Comparison of ENCODE assay signal across 8 cellular contexts in genomic region chr4:110088670-110089069, GRCh38.
DNase-seq lines count a peak whose midpoint lies in the region; ATAC-seq and TF ChIP-seq lines count a peak whose summit lies in the region.

No MANE protein-coding gene starts in this region.

- H4K5ac ChIP-seq in H9 (ENCODE audit: insufficient read length, low read depth, low read length): no peak overlapping the region

- H3K4me3 Mint-ChIP-seq in H9 (no peak overlapping the region), mesothelial cell of epicardium (no peak overlapping the region)

- H2BK120ac ChIP-seq in H9 (ENCODE audit: low read depth, low read length, poor library complexity, severe bottlenecking): no peak overlapping the region

- no peaks in the 10 kb centered on the region for H3K27me3 ChIP-seq in H9 (ENCODE audit: insufficient read depth, low read length)
- no peaks in the 10 kb centered on the region for H3K27me3 ChIP-seq in OCI-LY1 (ENCODE audit: insufficient read depth, low read length)

- H3K9me2 ChIP-seq in OCI-LY1 (ENCODE audit: low read depth, low read length): no peaks in the 10 kb centered on the region

- TF ChIP-seq CTCF in H9 (conservative IDR thresholded peaks at IDR 0.05) (no peak), OCI-LY1 (IDR thresholded peaks at IDR 0.05; ENCODE audit: low read length) (no peak), mesothelial cell of epicardium (IDR thresholded peaks at IDR 0.05; ENCODE audit: unreplicated experiment) (no peak)

- no peaks in the 10 kb centered on the region for H3K23me2 ChIP-seq in H9 (ENCODE audit: insufficient read length, low read depth, low read length, poor library complexity, severe bottlenecking)

- peak; percentile 56 for ATAC-seq in GM18505 (IDR thresholded peaks at IDR 0.05; ENCODE audit: unreplicated experiment)

- H3K4me1 ChIP-seq in H9 (ENCODE audit: insufficient read depth, low read length) (peaks cover 8% of the 10 kb centered on the region), OCI-LY1 (ENCODE audit: insufficient read depth, low read length, severe bottlenecking) (peaks cover 40% of the 10 kb centered on the region)

- H2BK12ac ChIP-seq in H9 (ENCODE audit: insufficient read length, low read depth, low read length): no peak overlapping the region

- H3K14ac ChIP-seq in H9 (ENCODE audit: insufficient read depth, low read length): no peak overlapping the region

- peak overlapping the region; percentile 27 for H3K9ac ChIP-seq in H9 (ENCODE audit: extremely low read depth, insufficient read length, low read length)
- H3K9ac ChIP-seq in OCI-LY1 (ENCODE audit: low read length): peak overlapping the region; percentile 13; the same call in 1 of the 2 replicates

- no peak for TF ChIP-seq POLR2A in GM18505 (IDR thresholded peaks at IDR 0.05; ENCODE audit: borderline replicate concordance, extremely low read depth, insufficient read depth, insufficient read length)

- H3K4me2 ChIP-seq in H9 (ENCODE audit: insufficient read depth, insufficient read length, low read length): no peak overlapping the region
- H3K4me2 ChIP-seq in OCI-LY1 (ENCODE audit: low read length): peak overlapping the region; percentile 26; the same call in 1 of the 2 replicates

- no peak overlapping the region for H2BK15ac ChIP-seq in H9 (ENCODE audit: low read depth, low read length)

- H3K36me3 Mint-ChIP-seq in H9 (ENCODE audit: insufficient read depth in 1 of 3, low read depth in 3 of 3) (peaks cover 7 to 21% (median 14%) of the 10 kb centered on the region in 3 experiments), mesothelial cell of epicardium (peaks cover 5% of the 10 kb centered on the region)

- H3T11ph ChIP-seq in H9 (ENCODE audit: low read length): peak overlapping the region; percentile 36

- no peaks in the 10 kb centered on the region for H3K79me1 ChIP-seq in H9 (ENCODE audit: insufficient read depth, low read depth, low read length, poor library complexity, severe bottlenecking)

- no peak overlapping the region for H3K56ac ChIP-seq in H9 (ENCODE audit: insufficient read length, low read depth, low read length)

- no CpG with 5 or more reads among the region's 4 CpGs for WGBS in H9 (ENCODE audit: extremely low coverage, insufficient read length, low lambda C conversion rate)

- no peaks in the 10 kb centered on the region; the same call in 1 of the 2 replicates for H3F3A ChIP-seq in OCI-LY1 (ENCODE audit: insufficient read depth, low read length)

- H3K27ac Mint-ChIP-seq in H9 (peak overlapping the region; percentile 57 to 91 (median 84)), mesothelial cell of epicardium (no peak overlapping the region)

- H2AFZ ChIP-seq in H9 (ENCODE audit: low read length): no peak overlapping the region
- H2AFZ ChIP-seq in OCI-LY1 (ENCODE audit: low read length): no peak overlapping the region

- no peaks in the 10 kb centered on the region for H3K9me3 ChIP-seq in H9 (ENCODE audit: control insufficient read depth, low read depth, low read length)
- H3K9me3 ChIP-seq in OCI-LY1 (ENCODE audit: low read length): no peaks in the 10 kb centered on the region

- no peak overlapping the region for H2BK20ac ChIP-seq in H9 (ENCODE audit: low read depth, low read length, poor library complexity, severe bottlenecking)

- H3K4me1 Mint-ChIP-seq in H9 (peaks cover 27 to 40% of the 10 kb centered on the region in 2 experiments), mesothelial cell of epicardium (peaks cover 51% of the 10 kb centered on the region)

- H3K4ac ChIP-seq in H9 (ENCODE audit: low read depth, low read length): no peak overlapping the region

- H4K91ac ChIP-seq in H9 (ENCODE audit: insufficient read length, low read depth, low read length): no peak overlapping the region

- H3K36me3 ChIP-seq in OCI-LY1 (ENCODE audit: insufficient read depth, low read length): peaks cover 13% of the 10 kb centered on the region; the same call in 1 of the 2 replicates

- H3K79me2 ChIP-seq in H9 (ENCODE audit: insufficient read depth, low read length) (no peaks in the 10 kb centered on the region), OCI-LY1 (ENCODE audit: insufficient read depth, low read length) (no peaks in the 10 kb centered on the region)

- H3K9me3 Mint-ChIP-seq in H9 (peaks cover 5 to 6% of the 10 kb centered on the region in 2 experiments; a peak in 3 of 5 replicates), mesothelial cell of epicardium (no peaks in the 10 kb centered on the region)

- no peak overlapping the region for H3K18ac ChIP-seq in H9 (ENCODE audit: insufficient read length, low read depth, low read length)

- DNase-seq in H9 (no peak), fibroblast of the conjunctiva (ENCODE audit: low read depth) (peak; percentile 70), AML-193 (lab: John Stamatoyannopoulos, UW) (no peak), NCI-H446 treated with DMSO at 0.1 percent for 48 hours (lab: John Stamatoyannopoulos, UW) (no peak), occipital lobe (lab: John Stamatoyannopoulos, UW) (no peak), mesothelial cell of epicardium (ENCODE audit: low spot score in 2 of 2, unreplicated experiment in 2 of 2) (no peak)

- peak overlapping the region; percentile 66 for H3K27ac ChIP-seq in H9 (ENCODE audit: insufficient read length, low read depth, low read length)
- H3K27ac ChIP-seq in OCI-LY1 (ENCODE audit: low read depth, low read length, poor library complexity, severe bottlenecking): peak overlapping the region; percentile 69

- no peaks in the 10 kb centered on the region for H3K27me3 Mint-ChIP-seq in H9 (ENCODE audit: low read depth)
- no peaks in the 10 kb centered on the region for H3K27me3 Mint-ChIP-seq in mesothelial cell of epicardium (ENCODE audit: low read depth)

- H4K8ac ChIP-seq in H9 (replicated peaks; ENCODE audit: insufficient read length, low read depth, low read length): no peak overlapping the region

- no peak overlapping the region for H3K23ac ChIP-seq in H9 (ENCODE audit: insufficient read length, low read depth, low read length)

- H2BK5ac ChIP-seq in H9 (ENCODE audit: insufficient read length, low read length): peak overlapping the region; percentile 13

- H3K4me3 ChIP-seq in OCI-LY1 (ENCODE audit: low read depth, low read length, poor library complexity, severe bottlenecking): no peak overlapping the region

- H4K20me1 ChIP-seq in H9 (ENCODE audit: control insufficient read depth, insufficient read depth, insufficient read length): no peaks in the 10 kb centered on the region
- H4K20me1 ChIP-seq in OCI-LY1 (ENCODE audit: insufficient read depth, low read length): no peaks in the 10 kb centered on the region

- H2AK5ac ChIP-seq in H9 (ENCODE audit: insufficient read length, low read length): no peak overlapping the region
